ENCODE assay signal across 8 cellular contexts in the genomic region with DNA sequence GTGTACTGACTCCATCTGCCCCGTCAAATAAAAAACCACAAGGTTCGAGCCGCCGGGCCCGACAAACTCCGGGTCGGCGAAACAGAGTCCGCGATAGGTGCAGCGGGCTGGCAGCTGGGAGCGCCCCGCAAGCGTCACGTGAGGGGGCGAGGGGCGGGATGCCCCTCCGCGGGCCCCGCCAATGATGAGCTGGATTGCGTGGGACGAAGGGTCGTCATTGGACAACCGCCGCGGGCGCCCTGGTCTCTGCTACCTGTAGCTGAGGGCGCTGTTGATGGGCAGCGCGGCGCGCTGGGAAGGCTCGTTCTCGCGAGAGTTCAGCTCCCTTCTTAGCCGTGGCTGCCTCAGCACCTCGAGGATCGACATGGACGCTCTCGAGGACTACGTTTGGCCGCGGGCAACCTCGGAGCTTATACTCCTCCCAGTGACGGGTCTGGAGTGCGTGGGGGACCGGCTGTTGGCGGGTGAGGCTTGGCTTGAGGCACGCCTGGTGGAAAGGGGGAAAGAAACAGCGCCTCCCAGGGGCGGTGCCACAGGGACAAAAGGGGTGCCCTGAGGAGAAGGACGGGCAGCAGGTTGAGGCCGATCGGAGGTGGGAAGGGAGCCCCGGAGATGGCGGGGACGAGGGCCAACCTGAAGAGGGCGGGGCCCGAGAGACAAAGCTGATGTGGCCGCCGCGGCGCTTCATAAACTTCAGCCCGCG.
DNase-seq lines count a peak whose midpoint lies in the region; ATAC-seq lines count a peak whose summit lies in the region.

Gene WDR6, plus strand, starts transcription at position 324 of the 703 bp plus-strand sequence. Its CDS starts 41 bp downstream, at position 365.

- DNase-seq in AML-193 (lab: John Stamatoyannopoulos, UW) (peak; percentile 98 to 99), NCI-H446 (lab: John Stamatoyannopoulos, UW) (peak; percentile 81 to 96), cerebellar cortex (ENCODE audit: low spot score) (peak; percentile 98), islet precursor cell (peak; percentile 99)
- peak; percentile 96 to 98 (median 97) for DNase-seq in stimulated activated CD4-positive, alpha-beta T cell treated with anti-CD3 and anti-CD28 coated beads, Interleukin-12 subunit alpha, Interleukin-12 subunit beta, amount 100 ng/mL, for 48 hours (ENCODE audit: low read depth in 2 of 3, low spot score in 1 of 3)

- peak; percentile 89 for ATAC-seq in GM19035 (IDR thresholded peaks at IDR 0.05; ENCODE audit: unreplicated experiment)
- peak; percentile 89 for ATAC-seq in HG03354 (IDR thresholded peaks at IDR 0.05; ENCODE audit: poor library complexity, severe bottlenecking, unreplicated experiment)
- peak; percentile 91 to 94 for ATAC-seq in activated CD4-positive, CD25-positive, alpha-beta regulatory T cell treated with anti-CD3 and anti-CD28 coated beads, Interleukin-2, amount 50 U/mL, for 24 hours

Comparison
In these comparisons a context has a peak if more than half of its experiments do, and no peak if none do; other contexts are left out.
1. Peak in every context shown above with its lines: DNase-seq and ATAC-seq.